In the genomic region with DNA sequence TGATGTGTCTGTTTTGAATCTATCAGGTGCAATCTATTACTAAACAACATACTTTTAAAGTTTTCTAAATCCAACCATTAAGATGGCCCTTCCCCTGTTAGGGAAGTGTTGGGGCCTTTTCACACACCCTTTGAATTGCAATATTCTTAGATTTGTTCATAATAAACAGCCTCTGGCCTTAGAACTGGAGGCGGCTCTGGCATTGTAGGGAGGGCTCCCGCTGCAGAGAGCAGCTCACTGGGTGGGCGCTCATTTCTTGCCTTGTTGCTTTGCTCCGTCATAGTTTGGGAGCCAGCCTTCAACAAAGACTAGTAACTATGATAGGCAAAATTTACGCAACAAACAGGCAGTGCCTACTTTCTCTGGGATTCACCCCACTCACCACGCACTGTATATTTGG, we compare ENCODE assay signal across 16 cellular contexts. TPM values are rescaled to one million over a fixed set of nuclear protein-coding genes. Genes with fewer than 3 reads are reported as not detected.
DNase-seq lines count a peak whose midpoint lies in the region; TF ChIP-seq lines count a peak whose summit lies in the region.
"Had no signal": no experiment of that assay in that cellular context is flagged by ENCODE, and none has a peak within 500 bp of the region (broad histone marks: within the 10 kb centered on the region; RNA-seq: fewer than 3 reads in every experiment).

No MANE protein-coding gene starts in this region.

- no peaks in the 10 kb centered on the region for H4K20me1 ChIP-seq in osteoblast (ENCODE audit: insufficient read depth, low read length)

- H3K27me3 Mint-ChIP-seq in activated naive CD4-positive, alpha-beta T cell treated with anti-CD3 and anti-CD28 coated beads, Interleukin-2, amount 10 ng/mL, durations not matched to agents 7 days and 5 days = peaks cover 98% of the 10 kb centered on the region
- H3K27me3 Mint-ChIP-seq in endodermal cell (ENCODE audit: insufficient read depth) = peaks cover 97% of the 10 kb centered on the region
- peaks cover 44% of the 10 kb centered on the region for H3K27me3 Mint-ChIP-seq in glutamatergic neuron (ENCODE audit: unreplicated experiment)

- H3K79me2 ChIP-seq in osteoblast (ENCODE audit: insufficient read depth, low read length) = peaks cover 98% of the 10 kb centered on the region

- H3K4me1 ChIP-seq in endodermal cell (ENCODE audit: control insufficient read depth, insufficient read depth, low read length) = peaks cover 6% of the 10 kb centered on the region
- peaks cover 71% of the 10 kb centered on the region for H3K4me1 ChIP-seq in osteoblast (ENCODE audit: insufficient read depth, low read length)
- peaks cover 68% of the 10 kb centered on the region for H3K4me1 ChIP-seq in vagina

- H3K4me2 ChIP-seq in osteoblast (ENCODE audit: insufficient read depth, low read length) = peak overlapping the region; percentile 99

- H3K27ac ChIP-seq in endodermal cell (ENCODE audit: low read depth, low read length) (no peak overlapping the region), osteoblast (ENCODE audit: low read depth, low read length) (peak overlapping the region; percentile 76), vagina (peak overlapping the region; percentile 99)
- H3K27ac ChIP-seq: A549, dorsolateral prefrontal cortex had no signal

- intact Hi-C loops in vagina (cut with DNase I) = no loop called here

- DNase-seq in activated naive CD4-positive, alpha-beta T cell treated with anti-CD3 and anti-CD28 coated beads, Interleukin-2, amount 50 U/mL, for 16 hours = peak; percentile 1
- no peak for DNase-seq in activated naive CD4-positive, alpha-beta T cell treated with anti-CD3 and anti-CD28 coated beads, Interleukin-2, amount 10 ng/mL, durations not matched to agents 7 days and 5 days
- DNase-seq in endodermal cell = peak; percentile 36
- peak; percentile 93 for DNase-seq in osteoblast (ENCODE audit: insufficient read length, low spot score, missing footprints)
- no peak for DNase-seq in vagina (ENCODE audit: extremely low spot score in 2 of 2)
- no peak for DNase-seq in glutamatergic neuron
- DNase-seq in C1 segment of cervical spinal cord (lab: John Stamatoyannopoulos, UW) = no peak
- DNase-seq in GF-D8 (lab: John Stamatoyannopoulos, UW) = no peak
- DNase-seq: foreskin melanocyte; NCI-H2081 treated with DMSO at 0.1 percent for 48 hours; SHP77 treated with DMSO at 0.1 percent for 48 hours; stimulated activated naive CD4-positive, alpha-beta T cell had no signal

- H3K27ac Mint-ChIP-seq in activated naive CD4-positive, alpha-beta T cell treated with anti-CD3 and anti-CD28 coated beads, Interleukin-2, amount 10 ng/mL, durations not matched to agents 7 days and 5 days = no peak overlapping the region
- no peak overlapping the region for H3K27ac Mint-ChIP-seq in endodermal cell
- H3K27ac Mint-ChIP-seq in glutamatergic neuron (ENCODE audit: unreplicated experiment) = no peak overlapping the region
- H3K27ac Mint-ChIP-seq: activated T-helper 1 cell treated with anti-CD3 and anti-CD28 coated beads, Interleukin-12 subunit alpha, Interleukin-12 subunit beta, Interleukin-2, Interleukin-4 antibody, amounts not matched to agents 30 ng/mL and 10 ng/mL and 1 ng/mL, durations not matched to agents 14 hours and 24 hours and 36 hours had no signal

- H3K36me3 ChIP-seq in endodermal cell (ENCODE audit: control insufficient read depth, insufficient read depth, low read length) (no peaks in the 10 kb centered on the region), osteoblast (ENCODE audit: insufficient read depth, low read length) (peaks cover 8% of the 10 kb centered on the region), vagina (no peaks in the 10 kb centered on the region)

- H3K9me3 ChIP-seq in endodermal cell (ENCODE audit: control insufficient read depth, low read length) (peaks cover 11% of the 10 kb centered on the region), osteoblast (ENCODE audit: low read depth, low read length) (no peaks in the 10 kb centered on the region), vagina (no peaks in the 10 kb centered on the region)
- H3K9me3 ChIP-seq: A549 had no signal

- TF ChIP-seq CTCF in endodermal cell (conservative IDR thresholded peaks at IDR 0.05) (no peak), osteoblast (IDR thresholded peaks at IDR 0.05; ENCODE audit: extremely low read depth, low read depth, low read length) (no peak), vagina (IDR thresholded peaks at IDR 0.05) (no peak), glutamatergic neuron (IDR thresholded peaks at IDR 0.05; ENCODE audit: partially characterized antibody, unreplicated experiment) (no peak)

- H3K9ac ChIP-seq in endodermal cell (ENCODE audit: extremely low read depth, low read length, poor library complexity, severe bottlenecking) = no peak overlapping the region

- TF ChIP-seq POLR2A in vagina (IDR thresholded peaks at IDR 0.05) = no peak

- no peak overlapping the region for H3K4me3 Mint-ChIP-seq in activated naive CD4-positive, alpha-beta T cell treated with anti-CD3 and anti-CD28 coated beads, Interleukin-2, amount 10 ng/mL, durations not matched to agents 7 days and 5 days
- H3K4me3 Mint-ChIP-seq in endodermal cell (no peak overlapping the region), glutamatergic neuron (ENCODE audit: unreplicated experiment) (no peak overlapping the region)
- H3K4me3 Mint-ChIP-seq: activated T-helper 1 cell treated with anti-CD3 and anti-CD28 coated beads, Interleukin-12 subunit alpha, Interleukin-12 subunit beta, Interleukin-2, Interleukin-4 antibody, amounts not matched to agents 30 ng/mL and 10 ng/mL and 1 ng/mL, durations not matched to agents 14 hours and 24 hours and 36 hours had no signal

- CTCF ChIA-PET in activated naive CD4-positive, alpha-beta T cell treated with anti-CD3 and anti-CD28 coated beads, Interleukin-2, amount 10 ng/mL, durations not matched to agents 7 days and 5 days (lab: Charles Lee) = interaction anchor here (1.5 to 2.4 kb wide), 5 partner anchors 12 to 33 kb away, joined by 3 to 12 read pairs (median 6); no protein-coding TSS in a partner anchor

- H3K4me3 ChIP-seq in endodermal cell (ENCODE audit: low read length) (no peak overlapping the region), osteoblast (ENCODE audit: insufficient read depth, low read length) (peak overlapping the region; percentile 75), vagina (peak overlapping the region; percentile 56 to 64)
- H3K4me3 ChIP-seq: A549, dorsolateral prefrontal cortex had no signal

- peaks cover 8% of the 10 kb centered on the region for H3K4me1 Mint-ChIP-seq in activated naive CD4-positive, alpha-beta T cell treated with anti-CD3 and anti-CD28 coated beads, Interleukin-2, amount 10 ng/mL, durations not matched to agents 7 days and 5 days
- H3K4me1 Mint-ChIP-seq in endodermal cell (peaks cover 12% of the 10 kb centered on the region), glutamatergic neuron (ENCODE audit: low read depth, unreplicated experiment) (no peaks in the 10 kb centered on the region)

- peaks cover 2% of the 10 kb centered on the region for H3K36me3 Mint-ChIP-seq in activated naive CD4-positive, alpha-beta T cell treated with anti-CD3 and anti-CD28 coated beads, Interleukin-2, amount 10 ng/mL, durations not matched to agents 7 days and 5 days
- H3K36me3 Mint-ChIP-seq in endodermal cell (ENCODE audit: low read depth) (no peaks in the 10 kb centered on the region), glutamatergic neuron (ENCODE audit: unreplicated experiment) (no peaks in the 10 kb centered on the region)

- WGBS in endodermal cell (ENCODE audit: insufficient coverage in 1 of 2, insufficient read length in 1 of 2), 2 experiments = 20 to 36% methylated on average over 2 to 6 of the region's 6 CpGs

- peaks cover 100% of the 10 kb centered on the region for H3K27me3 ChIP-seq in endodermal cell (ENCODE audit: control insufficient read depth, insufficient read depth, low read length, poor library complexity, severe bottlenecking)
- no peaks in the 10 kb centered on the region for H3K27me3 ChIP-seq in osteoblast (ENCODE audit: insufficient read depth, low read length)
- H3K27me3 ChIP-seq in vagina = no peaks in the 10 kb centered on the region

- H2AFZ ChIP-seq in osteoblast (ENCODE audit: low read length) = no peak overlapping the region

- H3K9me3 Mint-ChIP-seq in activated naive CD4-positive, alpha-beta T cell treated with anti-CD3 and anti-CD28 coated beads, Interleukin-2, amount 10 ng/mL, durations not matched to agents 7 days and 5 days = no peaks in the 10 kb centered on the region
- H3K9me3 Mint-ChIP-seq in endodermal cell (peaks cover 6% of the 10 kb centered on the region), glutamatergic neuron (ENCODE audit: unreplicated experiment) (peaks cover 8% of the 10 kb centered on the region)
- H3K9me3 Mint-ChIP-seq: activated T-helper 1 cell treated with anti-CD3 and anti-CD28 coated beads, Interleukin-12 subunit alpha, Interleukin-12 subunit beta, Interleukin-2, Interleukin-4 antibody, amounts not matched to agents 30 ng/mL and 10 ng/mL and 1 ng/mL, durations not matched to agents 14 hours and 24 hours and 36 hours had no signal

RNA-seq across cellular contexts. Expression of gene HOXA10, which starts 4.2 kb away (rescaled TPM):
- not detected for total RNA-seq in endodermal cell
- 12.7 TPM for polyA plus RNA-seq in endodermal cell (2013, experiment 1 of 2)
- polyA plus RNA-seq in endodermal cell (2013, experiment 2 of 2) = 8.0 TPM
- 32.1 and 43.1 TPM in 2 replicates for total RNA-seq in osteoblast
- 19.2 TPM for total RNA-seq in vagina
- total RNA-seq in glutamatergic neuron (ENCODE audit: unreplicated experiment) = not detected
- total RNA-seq: activated T-helper 1 cell treated with anti-CD3 and anti-CD28 coated beads, Interleukin-12 subunit alpha, Interleukin-12 subunit beta, Interleukin-2, Interleukin-4 antibody, amounts not matched to agents 30 ng/mL and 10 ng/mL and 1 ng/mL, durations not matched to agents 14 hours and 24 hours and 36 hours had no signal

RNA-seq across cellular contexts. Expression of gene HOXA11, which starts 6.7 kb away (rescaled TPM):
- total RNA-seq in endodermal cell (not detected), osteoblast (14.4 and 15.2 TPM in 2 replicates), vagina (9.8 TPM), glutamatergic neuron (ENCODE audit: unreplicated experiment) (not detected)
- polyA plus RNA-seq in endodermal cell (2013, experiment 1 of 2) = 1.8 TPM
- polyA plus RNA-seq in endodermal cell (2013, experiment 2 of 2) = 1.4 TPM
- total RNA-seq: activated T-helper 1 cell treated with anti-CD3 and anti-CD28 coated beads, Interleukin-12 subunit alpha, Interleukin-12 subunit beta, Interleukin-2, Interleukin-4 antibody, amounts not matched to agents 30 ng/mL and 10 ng/mL and 1 ng/mL, durations not matched to agents 14 hours and 24 hours and 36 hours; dorsolateral prefrontal cortex; mucosa of gallbladder had no signal

RNA-seq across cellular contexts. Expression of gene HOXA9, which starts 13.0 kb away (rescaled TPM):
- total RNA-seq in endodermal cell (not detected), osteoblast (15.3 and 19.5 TPM in 2 replicates), vagina (13.0 TPM), glutamatergic neuron (ENCODE audit: unreplicated experiment) (not detected)
- polyA plus RNA-seq in endodermal cell (2013, experiment 1 of 2) = 23.9 TPM
- 14.3 TPM for polyA plus RNA-seq in endodermal cell (2013, experiment 2 of 2)
- total RNA-seq: activated T-helper 1 cell treated with anti-CD3 and anti-CD28 coated beads, Interleukin-12 subunit alpha, Interleukin-12 subunit beta, Interleukin-2, Interleukin-4 antibody, amounts not matched to agents 30 ng/mL and 10 ng/mL and 1 ng/mL, durations not matched to agents 14 hours and 24 hours and 36 hours; dorsolateral prefrontal cortex had no signal

RNA-seq across cellular contexts. Expression of gene HOXA13, which starts 21.5 kb away (rescaled TPM):
- not detected for total RNA-seq in endodermal cell
- 0.53 TPM for polyA plus RNA-seq in endodermal cell (2013, experiment 1 of 2)
- 0.29 TPM for polyA plus RNA-seq in endodermal cell (2013, experiment 2 of 2)
- 6.2 and 8.0 TPM in 2 replicates for total RNA-seq in osteoblast
- 14.5 TPM for total RNA-seq in vagina
- total RNA-seq in glutamatergic neuron (ENCODE audit: unreplicated experiment) = not detected
- total RNA-seq: activated T-helper 1 cell treated with anti-CD3 and anti-CD28 coated beads, Interleukin-12 subunit alpha, Interleukin-12 subunit beta, Interleukin-2, Interleukin-4 antibody, amounts not matched to agents 30 ng/mL and 10 ng/mL and 1 ng/mL, durations not matched to agents 14 hours and 24 hours and 36 hours had no signal

RNA-seq across cellular contexts. Expression of gene HOXA7, which starts 21.9 kb away (rescaled TPM):
- total RNA-seq in endodermal cell (not detected), osteoblast (3.6 and 4.4 TPM in 2 replicates), vagina (23.8 TPM), glutamatergic neuron (ENCODE audit: unreplicated experiment) (not detected)
- 7.1 TPM for polyA plus RNA-seq in endodermal cell (2013, experiment 1 of 2)
- 2.9 TPM for polyA plus RNA-seq in endodermal cell (2013, experiment 2 of 2)
- total RNA-seq: activated T-helper 1 cell treated with anti-CD3 and anti-CD28 coated beads, Interleukin-12 subunit alpha, Interleukin-12 subunit beta, Interleukin-2, Interleukin-4 antibody, amounts not matched to agents 30 ng/mL and 10 ng/mL and 1 ng/mL, durations not matched to agents 14 hours and 24 hours and 36 hours; dorsolateral prefrontal cortex; mucosa of gallbladder had no signal

Comparison
In these comparisons a context has a peak if more than half of its experiments do, and no peak if none do; other contexts are left out.
1. DNase-seq: peak in activated naive CD4-positive, alpha-beta T cell treated with anti-CD3 and anti-CD28 coated beads, Interleukin-2, amount 50 U/mL, for 16 hours (single experiment), endodermal cell (single experiment) and osteoblast (single experiment); none in activated naive CD4-positive, alpha-beta T cell treated with anti-CD3 and anti-CD28 coated beads, Interleukin-2, amount 10 ng/mL, durations not matched to agents 7 days and 5 days (single experiment), vagina (0 of 2), glutamatergic neuron (single experiment), C1 segment of cervical spinal cord (0 of 14) and GF-D8 (single experiment).
2. RNA of gene HOXA10, which starts 4.2 kb away (total RNA-seq): 32.1 to 43.1 TPM in osteoblast and 19.2 TPM in vagina (single experiment); not detected in endodermal cell and not detected in glutamatergic neuron (single experiment); every median in the first group is over 10 times any median in the second.
3. RNA of gene HOXA11, which starts 6.7 kb away (total RNA-seq): 14.4 to 15.2 TPM in osteoblast and 9.8 TPM in vagina (single experiment); not detected in endodermal cell and not detected in glutamatergic neuron (single experiment); every median in the first group is over 10 times any median in the second.
4. RNA of gene HOXA9, which starts 13.0 kb away (total RNA-seq): 15.3 to 19.5 TPM in osteoblast and 13.0 TPM in vagina (single experiment); not detected in endodermal cell and not detected in glutamatergic neuron (single experiment); every median in the first group is over 10 times any median in the second.